ENCODE assay signal across 2 cellular contexts in genomic region chr6:13212096-13212495, GRCh38.
"Had no signal": no experiment of that assay in that cellular context is flagged by ENCODE, and none has a peak within 500 bp of the region (broad histone marks: within the 10 kb centered on the region; RNA-seq: fewer than 3 reads in every experiment).

No MANE protein-coding gene starts in this region.

- DNase-seq: GDM1, GF-D8 had no signal
